In genomic region chr21:41744028-41744940, GRCh38 we compare ENCODE assay signal across 22 cellular contexts. TPM values are rescaled to one million over a fixed set of nuclear protein-coding genes. Genes with fewer than 3 reads are reported as not detected.
"Had no signal": no experiment of that assay in that cellular context is flagged by ENCODE, and none has a peak within 500 bp of the region (broad histone marks: within the 10 kb centered on the region; RNA-seq: fewer than 3 reads in every experiment).

No MANE protein-coding gene starts in this region.

- H3K36me3 Mint-ChIP-seq: immature natural killer cell had no signal

- FAIRE-seq: TTC549 had no signal

- DNase-seq: activated B cell treated with CpG ODN at 0.5 μM for 24 hours; activated CD4-positive, alpha-beta T cell treated with anti-CD3 and anti-CD28 coated beads for 48 hours; activated CD8-positive, alpha-beta T cell treated with anti-CD3 and anti-CD28 coated beads for 36 hours; activated naive CD4-positive, alpha-beta T cell; activated naive CD8-positive, alpha-beta T cell treated with anti-CD3 and anti-CD28 coated beads, Interleukin-2, amount 50 U/mL, for 24 hours; activated T-cell treated with anti-CD3 and anti-CD28 coated beads, Interleukin-2, amount 50 U/mL, for 1 hour; immature natural killer cell; nephron progenitor cell; stimulated activated CD4-positive, alpha-beta T cell treated with anti-CD3 and anti-CD28 coated beads, Interleukin-15, amount 100 ng/mL, for 24 hours; stimulated activated CD4-positive, alpha-beta T cell treated with anti-CD3 and anti-CD28 coated beads, Interleukin-2, amount 100 ng/mL, for 48 hours; stomach; SW 1271 had no signal

- H3K27ac Mint-ChIP-seq: activated B cell treated with CpG ODN at 0.5 μM for 24 hours; activated CD8-positive, alpha-beta T cell treated with anti-CD3 and anti-CD28 coated beads for 36 hours; activated naive CD8-positive, alpha-beta T cell treated with anti-CD3 and anti-CD28 coated beads, Interleukin-2, amount 50 U/mL, for 24 hours; activated T-helper 17 cell treated with anti-CD3 and anti-CD28 coated beads, Interleukin-2, amount 50 U/mL, for 72 hours; immature natural killer cell; nephron progenitor cell; T-helper 2 cell treated with Interferon-gamma antibody and Interleukin-4, amounts not matched to agents 5 μg/mL and 100 μg/mL, for 36 hours had no signal

- H3K27me3 ChIP-seq: right atrium auricular region, upper lobe of left lung had no signal

- H3K4me1 ChIP-seq: esophagus muscularis mucosa, prostate gland, right atrium auricular region, upper lobe of left lung had no signal

- H3K9me3 Mint-ChIP-seq: activated B cell treated with CpG ODN at 0.5 μM for 24 hours; activated CD8-positive, alpha-beta T cell treated with anti-CD3 and anti-CD28 coated beads for 36 hours; activated naive CD8-positive, alpha-beta T cell treated with anti-CD3 and anti-CD28 coated beads, Interleukin-2, amount 50 U/mL, for 24 hours; activated T-helper 17 cell treated with anti-CD3 and anti-CD28 coated beads, Interleukin-2, amount 50 U/mL, for 72 hours; immature natural killer cell; T-helper 2 cell treated with Interferon-gamma antibody and Interleukin-4, amounts not matched to agents 5 μg/mL and 100 μg/mL, for 36 hours had no signal

- ATAC-seq: activated CD8-positive, alpha-beta T cell treated with anti-CD3 and anti-CD28 coated beads for 36 hours; activated naive CD8-positive, alpha-beta T cell treated with anti-CD3 and anti-CD28 coated beads, Interleukin-2, amount 50 U/mL, for 24 hours; activated T-helper 17 cell treated with anti-CD3 and anti-CD28 coated beads, Interleukin-2, amount 50 U/mL, for 72 hours had no signal

- H3K27ac ChIP-seq: coronary artery, esophagus muscularis mucosa, prostate gland, right atrium auricular region, stomach, upper lobe of left lung had no signal

- H3K36me3 ChIP-seq: esophagus muscularis mucosa, prostate gland, right atrium auricular region had no signal

- H3K9me3 ChIP-seq: esophagus muscularis mucosa, prostate gland, right atrium auricular region, stomach, upper lobe of left lung had no signal

- H3K4me3 ChIP-seq: coronary artery, esophagus muscularis mucosa, lung, prostate gland, right atrium auricular region, stomach, upper lobe of left lung had no signal

- H3K27me3 Mint-ChIP-seq: activated B cell treated with CpG ODN at 0.5 μM for 24 hours; activated CD8-positive, alpha-beta T cell treated with anti-CD3 and anti-CD28 coated beads for 36 hours had no signal

- H3K4me3 Mint-ChIP-seq: activated B cell treated with CpG ODN at 0.5 μM for 24 hours; activated CD8-positive, alpha-beta T cell treated with anti-CD3 and anti-CD28 coated beads for 36 hours; activated naive CD8-positive, alpha-beta T cell treated with anti-CD3 and anti-CD28 coated beads, Interleukin-2, amount 50 U/mL, for 24 hours; activated T-helper 17 cell treated with anti-CD3 and anti-CD28 coated beads, Interleukin-2, amount 50 U/mL, for 72 hours; immature natural killer cell; nephron progenitor cell; T-helper 2 cell treated with Interferon-gamma antibody and Interleukin-4, amounts not matched to agents 5 μg/mL and 100 μg/mL, for 36 hours had no signal

- H3K4me1 Mint-ChIP-seq: activated B cell treated with CpG ODN at 0.5 μM for 24 hours; activated naive CD8-positive, alpha-beta T cell treated with anti-CD3 and anti-CD28 coated beads, Interleukin-2, amount 50 U/mL, for 24 hours; immature natural killer cell had no signal

RNA-seq across cellular contexts. Expression of gene RIPK4, which starts 22.6 kb away (rescaled TPM):
- total RNA-seq: temporal lobe had no signal
- polyA plus RNA-seq: immature natural killer cell had no signal
